Comparison of ENCODE assay signal across 1 cellular context in the genomic region with DNA sequence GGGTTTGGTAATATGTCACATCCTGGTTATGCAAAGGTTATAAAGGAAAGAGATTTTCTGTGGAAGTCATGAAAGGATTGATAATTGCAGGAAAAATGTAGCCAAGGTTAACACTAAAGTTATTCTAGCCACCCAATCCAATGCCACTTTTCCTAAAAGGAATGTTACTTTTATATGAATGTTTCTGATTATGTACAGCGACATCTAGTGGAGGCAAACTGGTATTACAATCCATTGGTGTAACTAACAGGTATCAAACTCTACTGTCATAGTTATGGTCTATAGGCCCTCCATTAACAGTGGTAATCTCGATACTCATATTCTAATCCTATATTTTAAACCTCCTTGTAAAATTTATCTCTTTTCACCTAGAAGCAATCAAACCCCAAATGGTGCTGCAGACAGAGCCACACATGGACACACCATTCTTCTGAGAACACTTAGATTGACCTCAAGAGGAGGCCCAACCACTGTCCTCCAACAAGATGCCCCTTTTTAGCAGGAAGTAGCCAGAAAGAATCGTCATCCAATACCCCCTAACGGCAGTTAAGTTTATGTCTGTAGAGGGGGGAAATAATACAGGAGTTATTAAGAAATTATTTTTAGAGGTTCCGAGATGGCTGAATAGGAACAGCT.
TF ChIP-seq lines count a peak whose summit lies in the region.

No MANE protein-coding gene starts in this region.

TF ChIP-seq in H1, 55 proteins besides CTCF, POLR2A, EP300 and RAD21:
- TF ChIP-seq, protein P1, sequence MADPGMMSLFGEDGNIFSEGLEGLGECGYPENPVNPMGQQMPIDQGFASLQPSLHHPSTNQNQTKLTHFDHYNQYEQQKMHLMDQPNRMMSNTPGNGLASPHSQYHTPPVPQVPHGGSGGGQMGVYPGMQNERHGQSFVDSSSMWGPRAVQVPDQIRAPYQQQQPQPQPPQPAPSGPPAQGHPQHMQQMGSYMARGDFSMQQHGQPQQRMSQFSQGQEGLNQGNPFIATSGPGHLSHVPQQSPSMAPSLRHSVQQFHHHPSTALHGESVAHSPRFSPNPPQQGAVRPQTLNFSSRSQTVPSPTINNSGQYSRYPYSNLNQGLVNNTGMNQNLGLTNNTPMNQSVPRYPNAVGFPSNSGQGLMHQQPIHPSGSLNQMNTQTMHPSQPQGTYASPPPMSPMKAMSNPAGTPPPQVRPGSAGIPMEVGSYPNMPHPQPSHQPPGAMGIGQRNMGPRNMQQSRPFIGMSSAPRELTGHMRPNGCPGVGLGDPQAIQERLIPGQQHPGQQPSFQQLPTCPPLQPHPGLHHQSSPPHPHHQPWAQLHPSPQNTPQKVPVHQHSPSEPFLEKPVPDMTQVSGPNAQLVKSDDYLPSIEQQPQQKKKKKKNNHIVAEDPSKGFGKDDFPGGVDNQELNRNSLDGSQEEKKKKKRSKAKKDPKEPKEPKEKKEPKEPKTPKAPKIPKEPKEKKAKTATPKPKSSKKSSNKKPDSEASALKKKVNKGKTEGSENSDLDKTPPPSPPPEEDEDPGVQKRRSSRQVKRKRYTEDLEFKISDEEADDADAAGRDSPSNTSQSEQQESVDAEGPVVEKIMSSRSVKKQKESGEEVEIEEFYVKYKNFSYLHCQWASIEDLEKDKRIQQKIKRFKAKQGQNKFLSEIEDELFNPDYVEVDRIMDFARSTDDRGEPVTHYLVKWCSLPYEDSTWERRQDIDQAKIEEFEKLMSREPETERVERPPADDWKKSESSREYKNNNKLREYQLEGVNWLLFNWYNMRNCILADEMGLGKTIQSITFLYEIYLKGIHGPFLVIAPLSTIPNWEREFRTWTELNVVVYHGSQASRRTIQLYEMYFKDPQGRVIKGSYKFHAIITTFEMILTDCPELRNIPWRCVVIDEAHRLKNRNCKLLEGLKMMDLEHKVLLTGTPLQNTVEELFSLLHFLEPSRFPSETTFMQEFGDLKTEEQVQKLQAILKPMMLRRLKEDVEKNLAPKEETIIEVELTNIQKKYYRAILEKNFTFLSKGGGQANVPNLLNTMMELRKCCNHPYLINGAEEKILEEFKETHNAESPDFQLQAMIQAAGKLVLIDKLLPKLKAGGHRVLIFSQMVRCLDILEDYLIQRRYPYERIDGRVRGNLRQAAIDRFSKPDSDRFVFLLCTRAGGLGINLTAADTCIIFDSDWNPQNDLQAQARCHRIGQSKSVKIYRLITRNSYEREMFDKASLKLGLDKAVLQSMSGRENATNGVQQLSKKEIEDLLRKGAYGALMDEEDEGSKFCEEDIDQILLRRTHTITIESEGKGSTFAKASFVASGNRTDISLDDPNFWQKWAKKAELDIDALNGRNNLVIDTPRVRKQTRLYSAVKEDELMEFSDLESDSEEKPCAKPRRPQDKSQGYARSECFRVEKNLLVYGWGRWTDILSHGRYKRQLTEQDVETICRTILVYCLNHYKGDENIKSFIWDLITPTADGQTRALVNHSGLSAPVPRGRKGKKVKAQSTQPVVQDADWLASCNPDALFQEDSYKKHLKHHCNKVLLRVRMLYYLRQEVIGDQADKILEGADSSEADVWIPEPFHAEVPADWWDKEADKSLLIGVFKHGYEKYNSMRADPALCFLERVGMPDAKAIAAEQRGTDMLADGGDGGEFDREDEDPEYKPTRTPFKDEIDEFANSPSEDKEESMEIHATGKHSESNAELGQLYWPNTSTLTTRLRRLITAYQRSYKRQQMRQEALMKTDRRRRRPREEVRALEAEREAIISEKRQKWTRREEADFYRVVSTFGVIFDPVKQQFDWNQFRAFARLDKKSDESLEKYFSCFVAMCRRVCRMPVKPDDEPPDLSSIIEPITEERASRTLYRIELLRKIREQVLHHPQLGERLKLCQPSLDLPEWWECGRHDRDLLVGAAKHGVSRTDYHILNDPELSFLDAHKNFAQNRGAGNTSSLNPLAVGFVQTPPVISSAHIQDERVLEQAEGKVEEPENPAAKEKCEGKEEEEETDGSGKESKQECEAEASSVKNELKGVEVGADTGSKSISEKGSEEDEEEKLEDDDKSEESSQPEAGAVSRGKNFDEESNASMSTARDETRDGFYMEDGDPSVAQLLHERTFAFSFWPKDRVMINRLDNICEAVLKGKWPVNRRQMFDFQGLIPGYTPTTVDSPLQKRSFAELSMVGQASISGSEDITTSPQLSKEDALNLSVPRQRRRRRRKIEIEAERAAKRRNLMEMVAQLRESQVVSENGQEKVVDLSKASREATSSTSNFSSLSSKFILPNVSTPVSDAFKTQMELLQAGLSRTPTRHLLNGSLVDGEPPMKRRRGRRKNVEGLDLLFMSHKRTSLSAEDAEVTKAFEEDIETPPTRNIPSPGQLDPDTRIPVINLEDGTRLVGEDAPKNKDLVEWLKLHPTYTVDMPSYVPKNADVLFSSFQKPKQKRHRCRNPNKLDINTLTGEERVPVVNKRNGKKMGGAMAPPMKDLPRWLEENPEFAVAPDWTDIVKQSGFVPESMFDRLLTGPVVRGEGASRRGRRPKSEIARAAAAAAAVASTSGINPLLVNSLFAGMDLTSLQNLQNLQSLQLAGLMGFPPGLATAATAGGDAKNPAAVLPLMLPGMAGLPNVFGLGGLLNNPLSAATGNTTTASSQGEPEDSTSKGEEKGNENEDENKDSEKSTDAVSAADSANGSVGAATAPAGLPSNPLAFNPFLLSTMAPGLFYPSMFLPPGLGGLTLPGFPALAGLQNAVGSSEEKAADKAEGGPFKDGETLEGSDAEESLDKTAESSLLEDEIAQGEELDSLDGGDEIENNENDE (IDR thresholded peaks at IDR 0.05; ENCODE audit: insufficient replicate concordance, low read length): no peak
- TF ChIP-seq BCL11A (IDR thresholded peaks at IDR 0.05; ENCODE audit: low read depth in 2 of 2, low read length in 2 of 2) (no peak), KDM5A (IDR thresholded peaks at IDR 0.05; ENCODE audit: low read length) (no peak), SAP30 (IDR thresholded peaks at IDR 0.05; ENCODE audit: insufficient read depth, insufficient replicate concordance, low read length) (no peak), KDM4A (IDR thresholded peaks at IDR 0.05; ENCODE audit: low read depth, low read length, severe bottlenecking) (no peak), TAF1 (IDR thresholded peaks at IDR 0.05; ENCODE audit: low read depth, low read length) (no peak), TBP (IDR thresholded peaks at IDR 0.05; ENCODE audit: low read depth, low read length) (no peak), NANOG (IDR thresholded peaks at IDR 0.05; ENCODE audit: insufficient read depth, low read depth, low read length, poor library complexity, severe bottlenecking) (no peak), TCF12 (IDR thresholded peaks at IDR 0.05; ENCODE audit: low read depth, low read length) (no peak), CHD2 (IDR thresholded peaks at IDR 0.05; ENCODE audit: low read length) (no peak), RNF2 (IDR thresholded peaks at IDR 0.05; ENCODE audit: borderline replicate concordance, low read depth, low read length, missing control alignments, poor library complexity, severe bottlenecking) (no peak), SUZ12 (IDR thresholded peaks at IDR 0.05; ENCODE audit: low read length) (no peak), FOSL1 (IDR thresholded peaks at IDR 0.05; ENCODE audit: insufficient read depth, low read depth, low read length) (no peak)
- TF ChIP-seq, protein P2, sequence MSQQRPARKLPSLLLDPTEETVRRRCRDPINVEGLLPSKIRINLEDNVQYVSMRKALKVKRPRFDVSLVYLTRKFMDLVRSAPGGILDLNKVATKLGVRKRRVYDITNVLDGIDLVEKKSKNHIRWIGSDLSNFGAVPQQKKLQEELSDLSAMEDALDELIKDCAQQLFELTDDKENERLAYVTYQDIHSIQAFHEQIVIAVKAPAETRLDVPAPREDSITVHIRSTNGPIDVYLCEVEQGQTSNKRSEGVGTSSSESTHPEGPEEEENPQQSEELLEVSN (IDR thresholded peaks at IDR 0.05): no peak
